In genomic region chr15:84909029-84909428, GRCh38 we compare ENCODE assay signal across 22 cellular contexts. TPM values are rescaled to one million over a fixed set of nuclear protein-coding genes. Genes with fewer than 3 reads are reported as not detected.
A peak's percentile ranks its signal among the peaks of the same experiment; 100 is the strongest.
DNase-seq lines count a peak whose midpoint lies in the region; ATAC-seq and TF ChIP-seq lines count a peak whose summit lies in the region.
"Had no signal": no experiment of that assay in that cellular context is flagged by ENCODE, and none has a peak within 500 bp of the region (broad histone marks: within the 10 kb centered on the region; RNA-seq: fewer than 3 reads in every experiment).

No MANE protein-coding gene starts in this region.

- H3K36me3 ChIP-seq in H7 (replicated peaks; ENCODE audit: control insufficient read depth, insufficient read depth, low read length) (no peaks in the 10 kb centered on the region), tibial artery (no peaks in the 10 kb centered on the region)

- H3K27me3 ChIP-seq in H7 (ENCODE audit: control insufficient read depth, insufficient read depth, low read length), result no peaks in the 10 kb centered on the region
- no peaks in the 10 kb centered on the region for H3K27me3 ChIP-seq in tibial artery

- H3K27me3 Mint-ChIP-seq in WTC11 (ENCODE audit: low read depth) (no peaks in the 10 kb centered on the region), nephron progenitor cell (ENCODE audit: low read depth, poor library complexity) (peaks cover 9% of the 10 kb centered on the region)

- POLR2A ChIA-PET in WTC11 (lab: Charles Lee), result no interaction called here

- intact Hi-C loops in tibial artery (cut with DNase I; ENCODE audit: low total_unique reads), result no loop called here

- H3K4me3 Mint-ChIP-seq in WTC11 (no peak overlapping the region), nephron progenitor cell (no peak overlapping the region)

- TF ChIP-seq CTCF in WTC11 (IDR thresholded peaks at IDR 0.05), result no peak
- no peak for TF ChIP-seq CTCF in nephron progenitor cell (IDR thresholded peaks at IDR 0.05)
- TF ChIP-seq CTCF in tibial artery (IDR thresholded peaks at IDR 0.05), result no peak

- H3K27ac ChIP-seq in tibial artery, result peak overlapping the region; percentile 70 to 87
- H3K27ac ChIP-seq: C4-2B had no signal

- H3K9me3 Mint-ChIP-seq in WTC11 (no peaks in the 10 kb centered on the region), nephron progenitor cell (no peaks in the 10 kb centered on the region)

- H3K36me3 Mint-ChIP-seq in WTC11, result no peaks in the 10 kb centered on the region
- H3K36me3 Mint-ChIP-seq in nephron progenitor cell (ENCODE audit: low read depth), result no peaks in the 10 kb centered on the region

- CTCF ChIA-PET in WTC11 (lab: Charles Lee), result interaction anchor here (0.5 to 2.5 kb wide), 10 partner anchors 11 to 338 kb away, joined by 3 to 13 read pairs (median 4); no protein-coding TSS in a partner anchor

- ATAC-seq in WTC11, result peak; percentile 71
- ATAC-seq in HG03457 (IDR thresholded peaks at IDR 0.05; ENCODE audit: unreplicated experiment), result no peak
- no peak for ATAC-seq in HG02798 (IDR thresholded peaks at IDR 0.05; ENCODE audit: poor library complexity, unreplicated experiment)
- ATAC-seq: HCT116, SK-N-SH treated with all-trans-retinoic acid at 6 μM for 48 hours had no signal

- H3K4me1 Mint-ChIP-seq in WTC11, result peaks cover 8% of the 10 kb centered on the region
- peaks cover 37% of the 10 kb centered on the region for H3K4me1 Mint-ChIP-seq in nephron progenitor cell

- H3K4me1 ChIP-seq in tibial artery, result peaks cover 17 to 83% (median 59%) of the 10 kb centered on the region in 4 donors

- H3K4me3 ChIP-seq in H7 (ENCODE audit: insufficient read depth, low read depth, low read length) (no peak overlapping the region), tibial artery (no peak overlapping the region)

- DNase-seq in H7 (peak; percentile 62), WTC11 (ENCODE audit: low spot score) (no peak), nephron progenitor cell (no peak), tibial artery (no peak), SIG-M5 (lab: John Stamatoyannopoulos, UW) (no peak)
- DNase-seq: AML-193, DMS 273 treated with DMSO at 0.1 percent for 48 hours, GDM1, KBM-7, NCI-H1105 treated with DMSO at 0.1 percent for 48 hours, NCI-H1694, NCI-H2081 treated with DMSO at 0.1 percent for 48 hours, NCI-H748 treated with DMSO at 0.1 percent for 48 hours had no signal

- no peaks in the 10 kb centered on the region for H3K9me3 ChIP-seq in tibial artery

- H3K27ac Mint-ChIP-seq in WTC11 (no peak overlapping the region), nephron progenitor cell (peak overlapping the region; percentile 84)

TF ChIP-seq in WTC11, 78 proteins besides CTCF, POLR2A, EP300 and RAD21:
- TF ChIP-seq ZNF396 (CRISPR knock-in tag; IDR thresholded peaks at IDR 0.05; ENCODE audit: borderline replicate concordance), result no peak
- no peak for TF ChIP-seq ATF2 (CRISPR knock-in tag; IDR thresholded peaks at IDR 0.05; ENCODE audit: borderline replicate concordance, low read depth)
- no peak for TF ChIP-seq TEAD4 (CRISPR knock-in tag; IDR thresholded peaks at IDR 0.05)
- TF ChIP-seq HMGA2 (CRISPR knock-in tag; IDR thresholded peaks at IDR 0.05), result no peak
- TF ChIP-seq GABPB1 (CRISPR knock-in tag; IDR thresholded peaks at IDR 0.05), result no peak
- TF ChIP-seq ZNF671 (CRISPR knock-in tag; IDR thresholded peaks at IDR 0.05), result no peak
- no peak for TF ChIP-seq FOXP1 (CRISPR knock-in tag; IDR thresholded peaks at IDR 0.05; ENCODE audit: borderline replicate concordance)
- TF ChIP-seq MAX (CRISPR knock-in tag; IDR thresholded peaks at IDR 0.05), result no peak
- TF ChIP-seq E2F1 (CRISPR knock-in tag; IDR thresholded peaks at IDR 0.05), result no peak
- TF ChIP-seq AFF4 (CRISPR knock-in tag; IDR thresholded peaks at IDR 0.05; ENCODE audit: borderline replicate concordance), result no peak
- TF ChIP-seq FOXJ3 (CRISPR knock-in tag; IDR thresholded peaks at IDR 0.05; ENCODE audit: borderline replicate concordance), result no peak
- TF ChIP-seq SMAD3 (CRISPR knock-in tag; IDR thresholded peaks at IDR 0.05; ENCODE audit: borderline replicate concordance), result no peak
- TF ChIP-seq KAT7 (CRISPR knock-in tag; IDR thresholded peaks at IDR 0.05; ENCODE audit: borderline replicate concordance), result no peak
- TF ChIP-seq HMGXB4 (CRISPR knock-in tag; IDR thresholded peaks at IDR 0.05), result no peak
- TF ChIP-seq USF2 (CRISPR knock-in tag; IDR thresholded peaks at IDR 0.05), result no peak

RNA-seq across cellular contexts. Expression of gene SLC28A1, which starts 24.6 kb away (rescaled TPM):
- not detected in 2 replicates for total RNA-seq in H7 (2014; rRNA removed; shearing (Covaris generic))
- total RNA-seq in WTC11 (2021), result 0.14 to 0.16 TPM in 2 of 3 replicates, not detected in the other
- total RNA-seq: Daoy, NCI-H460, OCI-LY7, RPMI7951 had no signal
